1 cellular context compared by ENCODE assay signal in the genomic region with DNA sequence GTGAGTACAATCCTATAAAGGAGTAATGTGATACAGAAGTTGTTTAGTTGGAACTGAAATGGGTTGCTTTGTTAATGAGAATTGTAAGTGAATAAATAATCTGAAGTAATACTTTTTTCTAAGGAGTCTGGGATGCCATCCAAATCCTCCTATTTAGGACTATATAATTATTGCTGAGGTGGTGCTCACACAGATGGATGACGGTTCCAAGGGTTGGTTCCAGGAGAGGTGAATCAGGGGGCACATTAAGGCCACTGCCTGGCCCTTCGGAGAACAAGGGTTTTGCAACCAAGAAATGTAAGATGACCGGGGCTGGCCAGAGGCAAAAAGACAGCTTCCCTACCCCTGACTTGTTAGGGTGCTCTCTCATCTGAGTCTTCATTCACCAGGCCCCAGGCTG.
TF ChIP-seq lines count a peak whose summit lies in the region.

No MANE protein-coding gene starts in this region.

TF ChIP-seq in HEK293, 187 proteins besides CTCF, POLR2A, EP300 and RAD21 (continued from another document):
- TF ChIP-seq, protein P1, sequence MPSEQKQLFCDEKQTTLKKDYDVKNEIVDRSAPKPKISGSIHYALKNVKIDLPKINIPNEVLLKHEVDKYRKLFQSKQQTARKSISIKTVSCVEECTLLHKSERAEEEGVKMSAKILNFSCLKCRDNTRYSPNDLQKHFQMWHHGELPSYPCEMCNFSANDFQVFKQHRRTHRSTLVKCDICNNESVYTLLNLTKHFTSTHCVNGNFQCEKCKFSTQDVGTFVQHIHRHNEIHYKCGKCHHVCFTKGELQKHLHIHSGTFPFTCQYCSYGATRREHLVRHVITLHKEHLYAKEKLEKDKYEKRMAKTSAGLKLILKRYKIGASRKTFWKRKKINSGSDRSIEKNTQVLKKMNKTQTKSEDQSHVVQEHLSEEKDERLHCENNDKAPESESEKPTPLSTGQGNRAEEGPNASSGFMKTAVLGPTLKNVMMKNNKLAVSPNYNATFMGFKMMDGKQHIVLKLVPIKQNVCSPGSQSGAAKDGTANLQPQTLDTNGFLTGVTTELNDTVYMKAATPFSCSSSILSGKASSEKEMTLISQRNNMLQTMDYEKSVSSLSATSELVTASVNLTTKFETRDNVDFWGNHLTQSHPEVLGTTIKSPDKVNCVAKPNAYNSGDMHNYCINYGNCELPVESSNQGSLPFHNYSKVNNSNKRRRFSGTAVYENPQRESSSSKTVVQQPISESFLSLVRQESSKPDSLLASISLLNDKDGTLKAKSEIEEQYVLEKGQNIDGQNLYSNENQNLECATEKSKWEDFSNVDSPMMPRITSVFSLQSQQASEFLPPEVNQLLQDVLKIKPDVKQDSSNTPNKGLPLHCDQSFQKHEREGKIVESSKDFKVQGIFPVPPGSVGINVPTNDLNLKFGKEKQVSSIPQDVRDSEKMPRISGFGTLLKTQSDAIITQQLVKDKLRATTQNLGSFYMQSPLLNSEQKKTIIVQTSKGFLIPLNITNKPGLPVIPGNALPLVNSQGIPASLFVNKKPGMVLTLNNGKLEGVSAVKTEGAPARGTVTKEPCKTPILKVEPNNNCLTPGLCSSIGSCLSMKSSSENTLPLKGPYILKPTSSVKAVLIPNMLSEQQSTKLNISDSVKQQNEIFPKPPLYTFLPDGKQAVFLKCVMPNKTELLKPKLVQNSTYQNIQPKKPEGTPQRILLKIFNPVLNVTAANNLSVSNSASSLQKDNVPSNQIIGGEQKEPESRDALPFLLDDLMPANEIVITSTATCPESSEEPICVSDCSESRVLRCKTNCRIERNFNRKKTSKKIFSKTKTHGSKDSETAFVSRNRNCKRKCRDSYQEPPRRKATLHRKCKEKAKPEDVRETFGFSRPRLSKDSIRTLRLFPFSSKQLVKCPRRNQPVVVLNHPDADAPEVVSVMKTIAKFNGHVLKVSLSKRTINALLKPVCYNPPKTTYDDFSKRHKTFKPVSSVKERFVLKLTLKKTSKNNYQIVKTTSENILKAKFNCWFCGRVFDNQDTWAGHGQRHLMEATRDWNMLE (tag by site-specific recombination; conservative IDR thresholded peaks at IDR 0.05; ENCODE audit: low read depth): no peak
- no peak for TF ChIP-seq ZSCAN30 (tag by site-specific recombination; IDR thresholded peaks at IDR 0.05)
- no peak for TF ChIP-seq ZNF223 (tag by site-specific recombination; IDR thresholded peaks at IDR 0.05)
- TF ChIP-seq ZNF335 (tag by site-specific recombination; conservative IDR thresholded peaks at IDR 0.05): no peak
- TF ChIP-seq WT1 (tag by site-specific recombination; IDR thresholded peaks at IDR 0.05): peak; percentile 25; the same call in 1 of the 2 replicates
- no peak for TF ChIP-seq ZFHX2 (tag by site-specific recombination; conservative IDR thresholded peaks at IDR 0.05)
- no peak for TF ChIP-seq ZNF202 (tag by site-specific recombination; IDR thresholded peaks at IDR 0.05; ENCODE audit: borderline replicate concordance)
- TF ChIP-seq ZNF843 (tag by site-specific recombination; IDR thresholded peaks at IDR 0.05): 0 out of 2 replicates have a peak, but pooled peaks have one; percentile 45
- peak; percentile 65 for TF ChIP-seq SP7 (tag by site-specific recombination; IDR thresholded peaks at IDR 0.05)
